19 cellular contexts compared by ENCODE assay signal in genomic region chr1:236160540-236161127, GRCh38. TPM values are rescaled to one million over a fixed set of nuclear protein-coding genes. Genes with fewer than 3 reads are reported as not detected.
DNase-seq lines count a peak whose midpoint lies in the region; ATAC-seq and TF ChIP-seq lines count a peak whose summit lies in the region.
"Had no signal": no experiment of that assay in that cellular context is flagged by ENCODE, and none has a peak within 500 bp of the region (broad histone marks: within the 10 kb centered on the region; RNA-seq: fewer than 3 reads in every experiment).

No MANE protein-coding gene starts in this region.

- H3K27ac ChIP-seq in MM.1S (ENCODE audit: low read length), result no peak overlapping the region
- no peak overlapping the region for H3K27ac ChIP-seq in right atrium auricular region
- H3K27ac ChIP-seq: brain microvascular endothelial cell, upper lobe of left lung had no signal

- peaks cover 2% of the 10 kb centered on the region; the same call in 1 of the 2 replicates for H3F3A ChIP-seq in MM.1S (ENCODE audit: insufficient read depth, low read length)

- no peaks in the 10 kb centered on the region for H3K9me3 ChIP-seq in MM.1S (replicated peaks; ENCODE audit: insufficient read depth, low read length)
- H3K9me3 ChIP-seq in right atrium auricular region, result peaks cover 0 to 19% of the 10 kb centered on the region in 2 donors

- H2AFZ ChIP-seq in MM.1S (ENCODE audit: low read length), result no peak overlapping the region

- peaks cover 23% of the 10 kb centered on the region for H3K36me3 Mint-ChIP-seq in activated T-cell treated with anti-CD3 and anti-CD28 coated beads, Interleukin-2, amount 50 U/mL, for 4 hours (ENCODE audit: insufficient read depth)
- peaks cover 33% of the 10 kb centered on the region for H3K36me3 Mint-ChIP-seq in activated naive CD8-positive, alpha-beta T cell treated with anti-CD3 and anti-CD28 coated beads, Interleukin-2, amount 50 U/mL, for 24 hours (ENCODE audit: low read depth)
- peaks cover 49% of the 10 kb centered on the region for H3K36me3 Mint-ChIP-seq in stimulated activated memory B cell treated with anti-CD40 and anti-IgM and Interleukin-4, amounts not matched to agents 10 μg/mL and 1 μg/mL and 100 μg/mL, for 72 hours

- H3K27ac Mint-ChIP-seq in activated naive CD8-positive, alpha-beta T cell treated with anti-CD3 and anti-CD28 coated beads, Interleukin-2, amount 50 U/mL, for 24 hours, result peak overlapping the region; percentile 81
- H3K27ac Mint-ChIP-seq in stimulated activated memory B cell treated with anti-CD40 and anti-IgM and Interleukin-4, amounts not matched to agents 10 μg/mL and 1 μg/mL and 100 μg/mL, for 72 hours, result peak overlapping the region; percentile 94

- H3K27me3 ChIP-seq in MM.1S (replicated peaks; ENCODE audit: insufficient read depth, low read length) (peaks cover 31% of the 10 kb centered on the region), right atrium auricular region (no peaks in the 10 kb centered on the region)
- H3K27me3 ChIP-seq: brain microvascular endothelial cell, heart right ventricle, upper lobe of left lung had no signal

- H3K9me2 ChIP-seq in MM.1S (replicated peaks; ENCODE audit: insufficient read depth, low read length), result no peaks in the 10 kb centered on the region

- H3K4me1 ChIP-seq in MM.1S (ENCODE audit: low read length) (peaks cover 19% of the 10 kb centered on the region; the same call in 1 of the 2 replicates), right atrium auricular region (peaks cover 0 to 10% of the 10 kb centered on the region in 2 donors)
- H3K4me1 ChIP-seq: upper lobe of left lung had no signal

- H3K9ac ChIP-seq in MM.1S (ENCODE audit: low read length), result no peak overlapping the region

- H3K36me3 ChIP-seq in MM.1S (replicated peaks; ENCODE audit: insufficient read depth, low read length), result no peaks in the 10 kb centered on the region
- H3K36me3 ChIP-seq in right atrium auricular region, result no peaks in the 10 kb centered on the region
- H3K36me3 ChIP-seq: brain microvascular endothelial cell, heart right ventricle, upper lobe of left lung had no signal

- no peaks in the 10 kb centered on the region for H3K27me3 Mint-ChIP-seq in activated T-cell treated with anti-CD3 and anti-CD28 coated beads, Interleukin-2, amount 50 U/mL, for 4 hours (ENCODE audit: low read depth)
- no peaks in the 10 kb centered on the region for H3K27me3 Mint-ChIP-seq in activated naive CD8-positive, alpha-beta T cell treated with anti-CD3 and anti-CD28 coated beads, Interleukin-2, amount 50 U/mL, for 24 hours
- peaks cover 44% of the 10 kb centered on the region for H3K27me3 Mint-ChIP-seq in stimulated activated memory B cell treated with anti-CD40 and anti-IgM and Interleukin-4, amounts not matched to agents 10 μg/mL and 1 μg/mL and 100 μg/mL, for 72 hours

- peak overlapping the region; percentile 19 for H3K4me3 Mint-ChIP-seq in activated T-cell treated with anti-CD3 and anti-CD28 coated beads, Interleukin-2, amount 50 U/mL, for 4 hours
- no peak overlapping the region for H3K4me3 Mint-ChIP-seq in activated naive CD8-positive, alpha-beta T cell treated with anti-CD3 and anti-CD28 coated beads, Interleukin-2, amount 50 U/mL, for 24 hours
- peak overlapping the region; percentile 61 for H3K4me3 Mint-ChIP-seq in stimulated activated memory B cell treated with anti-CD40 and anti-IgM and Interleukin-4, amounts not matched to agents 10 μg/mL and 1 μg/mL and 100 μg/mL, for 72 hours

- peaks cover 19% of the 10 kb centered on the region for H3K9me3 Mint-ChIP-seq in activated T-cell treated with anti-CD3 and anti-CD28 coated beads, Interleukin-2, amount 50 U/mL, for 4 hours
- peaks cover 18% of the 10 kb centered on the region for H3K9me3 Mint-ChIP-seq in activated naive CD8-positive, alpha-beta T cell treated with anti-CD3 and anti-CD28 coated beads, Interleukin-2, amount 50 U/mL, for 24 hours
- H3K9me3 Mint-ChIP-seq in stimulated activated memory B cell treated with anti-CD40 and anti-IgM and Interleukin-4, amounts not matched to agents 10 μg/mL and 1 μg/mL and 100 μg/mL, for 72 hours, result peaks cover 28% of the 10 kb centered on the region

- TF ChIP-seq CTCF in MM.1S (IDR thresholded peaks at IDR 0.05; ENCODE audit: low read length), result no peak
- no peak for TF ChIP-seq CTCF in right atrium auricular region (IDR thresholded peaks at IDR 0.05)

- H3K4me2 ChIP-seq in MM.1S (ENCODE audit: low read depth, low read length), result 0 out of 2 replicates have a peak overlapping the region, but pooled peaks have one; percentile 21

- H3K4me3 ChIP-seq in MM.1S (ENCODE audit: low read length) (no peak overlapping the region), right atrium auricular region (no peak overlapping the region)
- H3K4me3 ChIP-seq: heart right ventricle, upper lobe of left lung had no signal

- DNase-seq in activated T-cell treated with anti-CD3 and anti-CD28 coated beads, Interleukin-2, amount 50 U/mL, for 4 hours, result no peak
- DNase-seq in activated T-cell treated with anti-CD3 and anti-CD28 coated beads, Interleukin-2, amount 50 U/mL, for 1 hour, result no peak
- DNase-seq in MM.1S (no peak), anterior cingulate cortex (lab: John Stamatoyannopoulos, UW) (no peak), right atrium auricular region (ENCODE audit: low spot score) (no peak), cerebellar nuclear complex (lab: John Stamatoyannopoulos, UW) (no peak)
- DNase-seq in activated naive CD8-positive, alpha-beta T cell treated with anti-CD3 and anti-CD28 coated beads, Interleukin-2, amount 50 U/mL, for 24 hours, result no peak
- DNase-seq: activated CD8-positive, alpha-beta memory T cell treated with anti-CD3 and anti-CD28 coated beads for 24 hours; activated naive CD4-positive, alpha-beta T cell treated with Interleukin-2 at 50 U/mL for 16 hours; brain microvascular endothelial cell; effector CD4-positive, alpha-beta T cell; heart right ventricle; kidney glomerular epithelial cell; NCI-H2029; NCI-H524 treated with DMSO at 0.1 percent for 48 hours; stimulated activated CD4-positive, alpha-beta T cell treated with anti-CD3 and anti-CD28 coated beads, Interleukin-4, amount 100 ng/mL, for 4 hours; upper lobe of left lung had no signal

- no peaks in the 10 kb centered on the region for H3K79me2 ChIP-seq in MM.1S (ENCODE audit: low read length)

- ATAC-seq in activated T-cell treated with anti-CD3 and anti-CD28 coated beads, Interleukin-2, amount 50 U/mL, for 4 hours, result no peak
- no peak for ATAC-seq in activated naive CD8-positive, alpha-beta T cell treated with anti-CD3 and anti-CD28 coated beads, Interleukin-2, amount 50 U/mL, for 24 hours
- ATAC-seq in stimulated activated memory B cell treated with anti-CD40 and anti-IgM and Interleukin-4, amounts not matched to agents 10 μg/mL and 1 μg/mL and 100 μg/mL, for 72 hours, result peak; percentile 5
- ATAC-seq: heart right ventricle, Panc1 had no signal

- H3K4me1 Mint-ChIP-seq in activated T-cell treated with anti-CD3 and anti-CD28 coated beads, Interleukin-2, amount 50 U/mL, for 4 hours (ENCODE audit: low read depth), result peaks cover 37% of the 10 kb centered on the region
- H3K4me1 Mint-ChIP-seq in activated naive CD8-positive, alpha-beta T cell treated with anti-CD3 and anti-CD28 coated beads, Interleukin-2, amount 50 U/mL, for 24 hours, result peaks cover 56% of the 10 kb centered on the region
- peaks cover 70% of the 10 kb centered on the region for H3K4me1 Mint-ChIP-seq in stimulated activated memory B cell treated with anti-CD40 and anti-IgM and Interleukin-4, amounts not matched to agents 10 μg/mL and 1 μg/mL and 100 μg/mL, for 72 hours

- H4K20me1 ChIP-seq in MM.1S (ENCODE audit: insufficient read depth, low read length), result no peaks in the 10 kb centered on the region

RNA-seq across cellular contexts. Expression of gene GPR137B, which starts 18.3 kb away (rescaled TPM):
- total RNA-seq in activated T-cell treated with anti-CD3 and anti-CD28 coated beads, Interleukin-2, amount 50 U/mL, for 4 hours, result 1 to 10 TPM; 5.0 to 6.0 (median 5.6) TPM
- 10 to 100 TPM; 22.7 to 39.7 TPM for total RNA-seq in right atrium auricular region
